18 cellular contexts compared by ENCODE assay signal in genomic region chr1:200081982-200082272, GRCh38. TPM values are rescaled to one million over a fixed set of nuclear protein-coding genes. Genes with fewer than 3 reads are reported as not detected.
"Had no signal": no experiment of that assay in that cellular context is flagged by ENCODE, and none has a peak within 500 bp of the region (broad histone marks: within the 10 kb centered on the region; RNA-seq: fewer than 3 reads in every experiment).

No MANE protein-coding gene starts in this region.

- H3K27ac Mint-ChIP-seq: activated naive CD4-positive, alpha-beta T cell treated with anti-CD3 and anti-CD28 coated beads, Interleukin-2, amount 50 U/mL, for 72 hours; T-helper 17 cell had no signal

- H3K36me3 ChIP-seq: brain microvascular endothelial cell, upper lobe of left lung had no signal

- ATAC-seq: activated naive CD4-positive, alpha-beta T cell treated with anti-CD3 and anti-CD28 coated beads, Interleukin-2, amount 50 U/mL, for 72 hours; left lobe of liver; stimulated activated naive CD8-positive, alpha-beta T cell treated with anti-CD3 and anti-CD28 coated beads, Interleukin-15, Interleukin-2, amounts not matched to agents 100 U/mL and 50 U/mL, for 24 hours; T-helper 17 cell had no signal

- H3K9me3 ChIP-seq: pancreas, upper lobe of left lung had no signal

- DNase-seq: activated CD4-positive, alpha-beta T cell treated with anti-CD3 and anti-CD28 coated beads, Interleukin-2, amount 50 U/mL, for 4 hours; activated effector memory CD4-positive, alpha-beta T cell treated with anti-CD3 and anti-CD28 coated beads, Interleukin-2, amount 50 U/mL, for 16 hours; activated T-cell treated with anti-CD3 and anti-CD28 coated beads, Interleukin-2, amount 50 U/mL, for 1 hour; amniotic stem cell; brain microvascular endothelial cell; effector memory CD4-positive, alpha-beta T cell; hypothalamus; mammary epithelial cell; pancreas; stimulated activated CD4-positive, alpha-beta T cell treated with anti-CD3 and anti-CD28 coated beads, Interleukin-4, amount 100 ng/mL, for 1 hour; stimulated activated CD8-positive, alpha-beta memory T cell treated with anti-CD3 and anti-CD28 coated beads, Interleukin-4, amount 100 ng/mL, for 48 hours; stimulated activated naive CD8-positive, alpha-beta T cell treated with anti-CD3 and anti-CD28 coated beads, Interleukin-15, Interleukin-2, amounts not matched to agents 100 U/mL and 50 U/mL, for 24 hours; T-helper 17 cell; upper lobe of left lung had no signal

- H3K4me1 ChIP-seq: upper lobe of left lung had no signal

- H3K27ac ChIP-seq: brain microvascular endothelial cell, upper lobe of left lung had no signal

- H3K27me3 ChIP-seq: brain microvascular endothelial cell, pancreas, upper lobe of left lung had no signal

- H3K4me3 ChIP-seq: pancreas, upper lobe of left lung had no signal

- H3K4me3 Mint-ChIP-seq: neural crest cell, T-helper 17 cell had no signal

- H3K9me3 Mint-ChIP-seq: activated naive CD4-positive, alpha-beta T cell treated with anti-CD3 and anti-CD28 coated beads, Interleukin-2, amount 50 U/mL, for 72 hours; neural crest cell had no signal

- H3K36me3 Mint-ChIP-seq: activated naive CD4-positive, alpha-beta T cell treated with anti-CD3 and anti-CD28 coated beads, Interleukin-2, amount 50 U/mL, for 72 hours had no signal

- H3K4me1 Mint-ChIP-seq: T-helper 17 cell had no signal

RNA-seq across cellular contexts. Expression of gene NR5A2, which starts 54.4 kb away (rescaled TPM):
- total RNA-seq: epithelial cell of proximal tubule, mammary epithelial cell, neural crest cell, T-helper 17 cell had no signal
- polyA plus RNA-seq: mammary epithelial cell had no signal
